ENCODE assay signal across 19 cellular contexts in genomic region chr5:63456279-63456678, GRCh38.
DNase-seq lines count a peak whose midpoint lies in the region; ATAC-seq and TF ChIP-seq lines count a peak whose summit lies in the region.
"Had no signal": no experiment of that assay in that cellular context is flagged by ENCODE, and none has a peak within 500 bp of the region (broad histone marks: within the 10 kb centered on the region; RNA-seq: fewer than 3 reads in every experiment).

No MANE protein-coding gene starts in this region.

- no peak for TF ChIP-seq CTCF in astrocyte of the spinal cord (IDR thresholded peaks at IDR 0.05; ENCODE audit: low read depth, low read length)

- H3K4me3 ChIP-seq in astrocyte of the spinal cord (ENCODE audit: low read depth, low read length), result no peak overlapping the region

- intact Hi-C loops in left cardiac atrium (cut with DNase I), result no loop called here

- in situ Hi-C loops in astrocyte of the spinal cord (cut with HindIII; ENCODE audit: low sequenced_read_pairs), result no loop called here

- peak; percentile 2 for DNase-seq in A172 (ENCODE audit: low spot score)
- peak; percentile 28 for DNase-seq in HT1080 (ENCODE audit: low read depth)
- peak; percentile 7 for DNase-seq in astrocyte of the spinal cord (ENCODE audit: low read depth, low spot score)
- DNase-seq in glomerular visceral epithelial cell (ENCODE audit: extremely low spot score), result peak; percentile 10
- DNase-seq in NCI-H2196 (lab: John Stamatoyannopoulos, UW; ENCODE audit: unreplicated experiment), result no peak
- DNase-seq in EL, result no peak
- DNase-seq in left cardiac atrium, result no peak
- DNase-seq: CD4-positive, alpha-beta T cell; DMS153; H7; Kasumi-1; NCI-H1092 treated with DMSO at 0.1 percent for 48 hours; NCI-H2081 treated with DMSO at 0.1 percent for 48 hours; NCI-H510A; NCI-H82; RPMI8226; SIG-M5 had no signal

- ATAC-seq in GM21737 (IDR thresholded peaks at IDR 0.05; ENCODE audit: unreplicated experiment) (no peak), left cardiac atrium (no peak)
- ATAC-seq: SK-N-SH treated with all-trans-retinoic acid at 6 μM for 48 hours had no signal

Comparison
In these comparisons a context has a peak if more than half of its experiments do, and no peak if none do; other contexts are left out.
1. DNase-seq: peak in A172 (single experiment), HT1080 (single experiment), astrocyte of the spinal cord (single experiment) and glomerular visceral epithelial cell (single experiment); none in NCI-H2196 (single experiment), EL (single experiment) and left cardiac atrium (single experiment).